Comparison of ENCODE assay signal across 23 cellular contexts in genomic region chr15:32722126-32722525, GRCh38. TPM values are rescaled to one million over a fixed set of nuclear protein-coding genes. Genes with fewer than 3 reads are reported as not detected.
"Had no signal": no experiment of that assay in that cellular context is flagged by ENCODE, and none has a peak within 500 bp of the region (broad histone marks: within the 10 kb centered on the region; RNA-seq: fewer than 3 reads in every experiment).

No MANE protein-coding gene starts in this region.

- ATAC-seq: activated CD8-positive, alpha-beta T cell treated with anti-CD3 and anti-CD28 coated beads, Interleukin-2, amount 10 ng/mL, durations not matched to agents 7 days and 5 days; activated T-cell treated with anti-CD3 and anti-CD28 coated beads, Interleukin-2, amount 50 U/mL, for 72 hours; lower lobe of right lung; naive thymus-derived CD8-positive, alpha-beta T cell; T-cell had no signal

- H3K4me3 Mint-ChIP-seq: activated CD4-positive, alpha-beta T cell treated with anti-CD3 and anti-CD28 coated beads, Interleukin-2, amount 10 ng/mL, durations not matched to agents 24 days and 14 days; activated CD8-positive, alpha-beta T cell treated with anti-CD3 and anti-CD28 coated beads, Interleukin-2, amount 10 ng/mL, durations not matched to agents 7 days and 5 days; activated naive CD4-positive, alpha-beta T cell treated with anti-CD3 and anti-CD28 coated beads, Interleukin-2, amount 50 U/mL, for 24 hours; activated T-cell treated with anti-CD3 and anti-CD28 coated beads, Interleukin-2, amount 50 U/mL, for 72 hours; naive thymus-derived CD8-positive, alpha-beta T cell; T-cell had no signal

- H3K36me3 ChIP-seq: adrenal gland, lower lobe of right lung, neutrophil, thyroid gland had no signal

- DNase-seq: activated CD4-positive, alpha-beta T cell treated with anti-CD3 and anti-CD28 coated beads, Interleukin-2, amount 10 ng/mL, durations not matched to agents 24 days and 14 days; activated CD4-positive, CD25-positive, alpha-beta regulatory T cell; activated CD8-positive, alpha-beta memory T cell treated with anti-CD3 and anti-CD28 coated beads, Interleukin-2, amount 50 U/mL, for 4 hours; activated CD8-positive, alpha-beta T cell treated with anti-CD3 and anti-CD28 coated beads, Interleukin-2, amount 10 ng/mL, durations not matched to agents 7 days and 5 days; activated gamma-delta T cell; activated T-cell treated with anti-CD3 and anti-CD28 coated beads, Interleukin-2, amount 50 U/mL, for 72 hours; adrenal gland; dermis blood vessel endothelial cell; foreskin melanocyte; hypothalamus; islet precursor cell; lower lobe of right lung; naive thymus-derived CD8-positive, alpha-beta T cell; posterior cingulate gyrus; retina; stimulated activated CD4-positive, alpha-beta T cell treated with anti-CD3 and anti-CD28 coated beads, Interleukin-12 subunit alpha, Interleukin-12 subunit beta, amount 100 ng/mL, for 4 hours; stimulated activated CD4-positive, alpha-beta T cell treated with anti-CD3 and anti-CD28 coated beads, Interleukin-1b, Interleukin-23, amount 100 ng/mL, for 48 hours; stimulated activated CD8-positive, alpha-beta memory T cell treated with anti-CD3 and anti-CD28 coated beads, Interleukin-4, amount 100 ng/mL, for 48 hours; stimulated activated naive CD4-positive, alpha-beta T cell; T-cell; thyroid gland had no signal

- H3K4me3 ChIP-seq: adrenal gland, lower lobe of right lung, thyroid gland had no signal

- H3K9me3 ChIP-seq: adrenal gland, lower lobe of right lung, neutrophil, thyroid gland had no signal

- H3K27ac ChIP-seq: adrenal gland, lower lobe of right lung, neutrophil, thyroid gland had no signal

- H3K27ac Mint-ChIP-seq: activated CD4-positive, alpha-beta T cell treated with anti-CD3 and anti-CD28 coated beads, Interleukin-2, amount 10 ng/mL, durations not matched to agents 24 days and 14 days; activated CD8-positive, alpha-beta T cell treated with anti-CD3 and anti-CD28 coated beads, Interleukin-2, amount 10 ng/mL, durations not matched to agents 7 days and 5 days; activated naive CD4-positive, alpha-beta T cell treated with anti-CD3 and anti-CD28 coated beads, Interleukin-2, amount 50 U/mL, for 24 hours; activated T-cell treated with anti-CD3 and anti-CD28 coated beads, Interleukin-2, amount 50 U/mL, for 72 hours; naive thymus-derived CD8-positive, alpha-beta T cell; T-cell had no signal

- H3K36me3 Mint-ChIP-seq: activated naive CD4-positive, alpha-beta T cell treated with anti-CD3 and anti-CD28 coated beads, Interleukin-2, amount 50 U/mL, for 24 hours; naive thymus-derived CD8-positive, alpha-beta T cell; T-cell had no signal

RNA-seq across cellular contexts. Expression of gene GREM1, which starts 4.3 kb away (rescaled TPM):
- total RNA-seq: activated CD4-positive, alpha-beta T cell treated with anti-CD3 and anti-CD28 coated beads, Interleukin-2, amount 10 ng/mL, durations not matched to agents 24 days and 14 days; activated CD8-positive, alpha-beta T cell treated with anti-CD3 and anti-CD28 coated beads, Interleukin-2, amount 10 ng/mL, durations not matched to agents 7 days and 5 days; naive thymus-derived CD8-positive, alpha-beta T cell had no signal
- polyA plus RNA-seq: naive thymus-derived CD8-positive, alpha-beta T cell had no signal
